ENCODE assay signal across 10 cellular contexts in the genomic region with DNA sequence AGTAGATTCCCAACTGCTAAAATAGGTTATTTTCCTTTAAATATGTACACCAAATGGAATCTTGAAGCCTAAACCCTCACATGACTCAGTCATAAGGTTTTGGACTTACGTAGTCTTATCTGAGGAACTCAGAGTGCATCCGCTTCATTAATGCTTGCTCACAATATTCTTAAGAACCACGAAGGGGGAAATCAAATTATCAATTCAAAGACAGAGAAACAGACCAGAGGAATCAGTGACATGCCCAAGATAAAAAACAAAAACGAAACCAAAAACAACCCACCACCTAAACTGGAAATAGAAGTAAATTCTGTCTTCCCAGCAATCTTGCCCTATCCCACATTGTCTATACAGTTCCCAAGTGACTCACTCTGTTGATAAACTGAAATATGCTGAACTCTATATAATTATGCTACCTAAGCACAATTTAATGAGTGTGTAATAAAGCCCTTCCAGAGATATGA.
DNase-seq lines count a peak whose midpoint lies in the region; ATAC-seq, FAIRE-seq and TF ChIP-seq lines count a peak whose summit lies in the region.
"Had no signal": no experiment of that assay in that cellular context is flagged by ENCODE, and none has a peak within 500 bp of the region (broad histone marks: within the 10 kb centered on the region; RNA-seq: fewer than 3 reads in every experiment).

No MANE protein-coding gene starts in this region.

- H3K27ac ChIP-seq in gastrocnemius medialis = peak overlapping the region in 1 of 4 donors; percentile 2

- H3K4me1 ChIP-seq in gastrocnemius medialis = peaks cover 0 to 7% of the 10 kb centered on the region in 2 donors

- POLR2A ChIA-PET in activated CD4-positive, alpha-beta memory T cell treated with anti-CD3 and anti-CD28 coated beads for 36 hours (lab: Charles Lee) = no interaction called here

- H3K4me3 Mint-ChIP-seq in activated CD4-positive, alpha-beta memory T cell treated with anti-CD3 and anti-CD28 coated beads for 36 hours = peak overlapping the region; percentile 8

- TF ChIP-seq POLR2A in H54 (IDR thresholded peaks at IDR 0.05; ENCODE audit: low read depth, low read length) (no peak), gastrocnemius medialis (IDR thresholded peaks at IDR 0.05) (no peak)

- H3K27ac Mint-ChIP-seq in activated CD4-positive, alpha-beta memory T cell treated with anti-CD3 and anti-CD28 coated beads for 36 hours = peak overlapping the region; percentile 9
- H3K27ac Mint-ChIP-seq: naive thymus-derived CD8-positive, alpha-beta T cell had no signal

- peaks cover 6% of the 10 kb centered on the region for H3K36me3 Mint-ChIP-seq in activated CD4-positive, alpha-beta memory T cell treated with anti-CD3 and anti-CD28 coated beads for 36 hours

- peak; percentile 42 to 82 for ATAC-seq in gastrocnemius medialis
- no peak for ATAC-seq in GM18858 (IDR thresholded peaks at IDR 0.05; ENCODE audit: unreplicated experiment)
- ATAC-seq: naive thymus-derived CD8-positive, alpha-beta T cell had no signal

- H3K4me3 ChIP-seq in fibroblast of mammary gland (ENCODE audit: control insufficient read depth, low read depth, low read length) (peak overlapping the region; percentile 18), gastrocnemius medialis (peak overlapping the region; percentile 9 to 42 (median 24))

- DNase-seq in H54 (ENCODE audit: insufficient read length, low spot score) = no peak
- DNase-seq in activated CD4-positive, alpha-beta memory T cell treated with anti-CD3 and anti-CD28 coated beads for 36 hours = no peak
- peak; percentile 89 for DNase-seq in fibroblast of mammary gland (ENCODE audit: low read depth)
- no peak for DNase-seq in gastrocnemius medialis
- DNase-seq in cortex of kidney (lab: John Stamatoyannopoulos, UW) = no peak
- no peak for DNase-seq in NCI-H345 (lab: John Stamatoyannopoulos, UW)
- no peak for DNase-seq in NCI-H2171 treated with DMSO at 0.1 percent for 48 hours (lab: John Stamatoyannopoulos, UW)
- DNase-seq: naive thymus-derived CD8-positive, alpha-beta T cell; NCI-H1694 had no signal

- H3K9me3 ChIP-seq in gastrocnemius medialis = no peaks in the 10 kb centered on the region

- no peaks in the 10 kb centered on the region for H3K36me3 ChIP-seq in gastrocnemius medialis

- no peaks in the 10 kb centered on the region for H3K27me3 Mint-ChIP-seq in activated CD4-positive, alpha-beta memory T cell treated with anti-CD3 and anti-CD28 coated beads for 36 hours
- H3K27me3 Mint-ChIP-seq: naive thymus-derived CD8-positive, alpha-beta T cell had no signal

- peak; percentile 80 for FAIRE-seq in H54 (lab: Jason Lieb, UNC)

- H3K9me3 Mint-ChIP-seq in activated CD4-positive, alpha-beta memory T cell treated with anti-CD3 and anti-CD28 coated beads for 36 hours = peaks cover 12% of the 10 kb centered on the region

- peaks cover 24% of the 10 kb centered on the region for H3K4me1 Mint-ChIP-seq in activated CD4-positive, alpha-beta memory T cell treated with anti-CD3 and anti-CD28 coated beads for 36 hours (ENCODE audit: low read depth)

- in situ Hi-C loops in gastrocnemius medialis (cut with MboI; ENCODE audit: low sequenced_read_pairs in 4 of 4) = no loop called here

- CTCF ChIA-PET in activated CD4-positive, alpha-beta memory T cell treated with anti-CD3 and anti-CD28 coated beads for 36 hours (lab: Charles Lee) = no interaction called here

- H3K27me3 ChIP-seq in gastrocnemius medialis = no peaks in the 10 kb centered on the region

- intact Hi-C loops in activated CD4-positive, alpha-beta memory T cell treated with anti-CD3 and anti-CD28 coated beads for 36 hours (cut with micrococcal nuclease) = loop anchor here (2.0 kb wide), 2 partner anchors 173 to 419 kb away; no protein-coding TSS in a partner anchor
- intact Hi-C loops in gastrocnemius medialis (cut with DNase I; ENCODE audit: low total_unique reads) = no loop called here

- TF ChIP-seq CTCF in fibroblast of mammary gland (conservative IDR thresholded peaks at IDR 0.05; ENCODE audit: control insufficient read depth, insufficient read depth, low read depth, low read length) (no peak), gastrocnemius medialis (IDR thresholded peaks at IDR 0.05 in 4 of 5, conservative IDR thresholded peaks at IDR 0.05 in 1 of 5) (no peak)
